Comparison of ENCODE assay signal across 8 cellular contexts in the genomic region with DNA sequence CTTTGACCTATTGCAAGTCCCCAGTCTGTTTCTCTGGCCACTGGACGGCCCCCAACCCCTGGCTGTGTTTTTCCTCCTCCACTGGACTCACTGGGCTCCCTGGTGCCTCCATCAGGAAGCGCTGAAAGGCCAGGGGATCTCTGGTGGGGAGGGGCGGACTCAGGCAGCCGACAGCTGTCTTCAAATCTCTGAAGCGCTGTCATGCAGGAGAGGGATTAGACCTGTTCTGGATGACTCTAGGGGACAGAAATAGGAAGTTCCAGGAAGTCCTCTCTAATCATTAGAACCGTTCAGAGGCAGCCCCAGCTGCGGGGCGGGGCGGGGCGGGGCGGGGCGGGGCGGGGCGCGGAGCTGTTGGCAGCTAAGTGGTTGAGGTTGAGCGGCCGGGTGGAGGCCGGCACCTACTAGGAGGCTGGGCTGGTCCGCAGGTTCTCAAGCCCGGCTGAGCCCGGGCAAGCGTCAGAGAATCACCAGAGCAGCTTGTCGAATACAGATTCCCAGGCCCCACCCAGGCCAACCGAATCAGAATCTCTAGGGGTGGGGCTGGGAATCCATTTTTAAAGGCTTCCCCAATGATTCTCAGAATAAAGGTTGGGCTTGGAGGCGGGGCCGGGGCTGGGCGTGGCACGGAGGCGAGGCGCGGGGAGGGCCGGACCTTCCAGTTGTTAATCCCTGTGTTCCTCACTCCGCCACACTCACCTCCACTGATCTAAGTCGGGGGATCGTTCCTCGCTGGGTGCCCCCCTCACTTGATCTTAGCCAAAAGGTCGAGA. TPM values are rescaled to one million over a fixed set of nuclear protein-coding genes. Genes with fewer than 3 reads are reported as not detected.
DNase-seq lines count a peak whose midpoint lies in the region; ATAC-seq and TF ChIP-seq lines count a peak whose summit lies in the region.

No MANE protein-coding gene starts in this region.

- peak; percentile 60 for ATAC-seq in GM21528 (IDR thresholded peaks at IDR 0.05; ENCODE audit: low FRiP score, unreplicated experiment)
- ATAC-seq in left cardiac atrium = peak; percentile 67 to 74

- H3K9me3 Mint-ChIP-seq in activated naive CD4-positive, alpha-beta T cell treated with anti-CD3 and anti-CD28 coated beads, Interleukin-2, amount 50 U/mL, for 24 hours = no peaks in the 10 kb centered on the region

- H3K36me3 Mint-ChIP-seq in activated naive CD4-positive, alpha-beta T cell treated with anti-CD3 and anti-CD28 coated beads, Interleukin-2, amount 50 U/mL, for 24 hours = no peaks in the 10 kb centered on the region

- DNase-seq in DMS 273 treated with DMSO at 0.1 percent for 48 hours (lab: John Stamatoyannopoulos, UW) = peak; percentile 64
- peak; percentile 84 for DNase-seq in KBM-7
- peak; percentile 87 for DNase-seq in left cardiac atrium
- DNase-seq in renal cortical epithelial cell (ENCODE audit: low read depth) = peak; percentile 65
- no peak for DNase-seq in cerebellar nuclear complex (lab: John Stamatoyannopoulos, UW)

- peak; percentile 55 for TF ChIP-seq POLR2A in Raji (IDR thresholded peaks at IDR 0.05; ENCODE audit: insufficient read depth, low read depth, low read length)

- H3K4me1 Mint-ChIP-seq in activated naive CD4-positive, alpha-beta T cell treated with anti-CD3 and anti-CD28 coated beads, Interleukin-2, amount 50 U/mL, for 24 hours = peaks cover 19% of the 10 kb centered on the region

- intact Hi-C loops in left cardiac atrium (cut with DNase I) = loop anchor here in 1 of 2 donors (2.0 kb wide), 1 partner anchor 32 kb away; no protein-coding TSS in a partner anchor

- H3K27me3 Mint-ChIP-seq in activated naive CD4-positive, alpha-beta T cell treated with anti-CD3 and anti-CD28 coated beads, Interleukin-2, amount 50 U/mL, for 24 hours = peaks cover 25% of the 10 kb centered on the region

- H3K27ac Mint-ChIP-seq in activated naive CD4-positive, alpha-beta T cell treated with anti-CD3 and anti-CD28 coated beads, Interleukin-2, amount 50 U/mL, for 24 hours = no peak overlapping the region

- H3K4me3 Mint-ChIP-seq in activated naive CD4-positive, alpha-beta T cell treated with anti-CD3 and anti-CD28 coated beads, Interleukin-2, amount 50 U/mL, for 24 hours = peak overlapping the region; percentile 79

- in situ Hi-C loops in KBM-7 (cut with MboI; ENCODE audit: low pct_unique_long_range_greater_than_20kb, low sequenced_read_pairs) = no loop called here

RNA-seq across cellular contexts. Expression of a gene that starts 11.4 kb away (rescaled TPM):
- total RNA-seq in left cardiac atrium (10 to 100 TPM; 39.9 to 48.5 TPM), renal cortical epithelial cell (65.5 and 126 TPM in 2 replicates)

RNA-seq across cellular contexts. Expression of a gene that starts 26.5 kb away (rescaled TPM):
- total RNA-seq in left cardiac atrium (100 to 1,000 TPM in 1 of 2 donors, 10 to 100 TPM in 1; 95.1 to 154 TPM), renal cortical epithelial cell (253 and 495 TPM in 2 replicates)

RNA-seq across cellular contexts. Expression of a gene that starts 58.5 kb away (rescaled TPM):
- 10 to 100 TPM; 20.7 to 34.8 TPM for total RNA-seq in left cardiac atrium
- 5.2 and 17.1 TPM in 2 replicates for total RNA-seq in renal cortical epithelial cell

RNA-seq across cellular contexts. Expression of a gene that starts 58.9 kb away (rescaled TPM):
- total RNA-seq in left cardiac atrium (10 to 100 TPM in 1 of 2 donors, 1 to 10 TPM in 1; 6.4 to 31.5 TPM), renal cortical epithelial cell (under 0.01 TPM in 1 of 2 replicates, not detected in the other)

Comparison
In these comparisons a context has a peak if more than half of its experiments do, and no peak if none do; other contexts are left out.
1. DNase-seq: peak in DMS 273 treated with DMSO at 0.1 percent for 48 hours (single experiment), KBM-7 (single experiment), left cardiac atrium (single experiment) and renal cortical epithelial cell (single experiment); none in cerebellar nuclear complex (0 of 2).